19 cellular contexts compared by ENCODE assay signal in genomic region chr5:137466888-137467287, GRCh38. TPM values are rescaled to one million over a fixed set of nuclear protein-coding genes. Genes with fewer than 3 reads are reported as not detected.
DNase-seq lines count a peak whose midpoint lies in the region; ATAC-seq and TF ChIP-seq lines count a peak whose summit lies in the region.
"Had no signal": no experiment of that assay in that cellular context is flagged by ENCODE, and none has a peak within 500 bp of the region (broad histone marks: within the 10 kb centered on the region; RNA-seq: fewer than 3 reads in every experiment).

No MANE protein-coding gene starts in this region.

- no peak overlapping the region for H4K91ac ChIP-seq in neuronal stem cell (ENCODE audit: low read depth, low read length, poor library complexity)

- intact Hi-C loops in Right ventricle myocardium inferior (cut with DNase I): no loop called here
- intact Hi-C loops in heart right ventricle (cut with DNase I): no loop called here
- intact Hi-C loops in aorta (cut with DNase I): no loop called here

- H3K27me3 ChIP-seq in heart right ventricle (peaks cover 0 to 5% (median 0%) of the 10 kb centered on the region in 7 donors), neuronal stem cell (ENCODE audit: control insufficient read depth in 3 of 3, insufficient read depth in 3 of 3, low read depth in 1 of 3, low read length in 3 of 3) (no peaks in the 10 kb centered on the region), aorta (ENCODE audit: control insufficient read depth in 1 of 2, insufficient read depth in 2 of 2, low read length in 1 of 2) (no peaks in the 10 kb centered on the region)
- H3K27me3 ChIP-seq: body of pancreas, esophagus squamous epithelium had no signal

- no peak overlapping the region for H3K23ac ChIP-seq in neuronal stem cell (ENCODE audit: low read depth, low read length, poor library complexity)

- H3K27ac ChIP-seq in heart right ventricle: no peak overlapping the region
- H3K27ac ChIP-seq in neuronal stem cell (replicated peaks; ENCODE audit: low read length): no peak overlapping the region
- no peak overlapping the region for H3K27ac ChIP-seq in aorta (ENCODE audit: low read depth in 1 of 2, low read length in 2 of 2)
- H3K27ac ChIP-seq: body of pancreas, esophagus squamous epithelium, lower lobe of right lung, SK-N-MC had no signal

- H4K8ac ChIP-seq in neuronal stem cell (ENCODE audit: low read depth, low read length): no peak overlapping the region

- peak overlapping the region; percentile 39 for H3K18ac ChIP-seq in neuronal stem cell (ENCODE audit: low read length)

- H3K36me3 ChIP-seq in heart right ventricle: no peaks in the 10 kb centered on the region
- H3K36me3 ChIP-seq in neuronal stem cell (replicated peaks in 1 of 2; ENCODE audit: control insufficient read depth in 2 of 2, insufficient read depth in 2 of 2, low read length in 2 of 2): no peaks in the 10 kb centered on the region
- H3K36me3 ChIP-seq in aorta (ENCODE audit: control insufficient read depth in 1 of 2, insufficient read depth in 2 of 2, low read length in 1 of 2): no peaks in the 10 kb centered on the region
- H3K36me3 ChIP-seq: esophagus squamous epithelium, lower lobe of right lung had no signal

- H3K14ac ChIP-seq in neuronal stem cell (ENCODE audit: low read length): no peak overlapping the region

- H2BK120ac ChIP-seq in neuronal stem cell (ENCODE audit: low read depth, low read length): no peak overlapping the region

- H2BK5ac ChIP-seq in neuronal stem cell (ENCODE audit: low read length): no peak overlapping the region

- H3K4me3 ChIP-seq in heart right ventricle: no peak overlapping the region
- H3K4me3 ChIP-seq in neuronal stem cell (ENCODE audit: low read length in 2 of 2): no peak overlapping the region
- no peak overlapping the region for H3K4me3 ChIP-seq in aorta (ENCODE audit: low read length in 2 of 2)
- H3K4me3 ChIP-seq: body of pancreas, esophagus squamous epithelium, GM12878, lower lobe of right lung, SK-N-MC had no signal

- H3K4me2 ChIP-seq in neuronal stem cell (ENCODE audit: insufficient read depth, low read length, poor library complexity, severe bottlenecking): no peak overlapping the region

- ATAC-seq in Right ventricle myocardium inferior (peak; percentile 56), heart right ventricle (no peak), aorta (ENCODE audit: low FRiP score) (peak; percentile 80)
- ATAC-seq: body of pancreas, GM12878 had no signal

- TF ChIP-seq CTCF in heart right ventricle (IDR thresholded peaks at IDR 0.05): no peak

- no peak overlapping the region for H3K4ac ChIP-seq in neuronal stem cell (ENCODE audit: low read length)

- no peak for DNase-seq in Right ventricle myocardium inferior (ENCODE audit: missing footprints)
- DNase-seq in heart right ventricle: no peak
- peak; percentile 58 for DNase-seq in cerebellum (ENCODE audit: low spot score)
- DNase-seq in neuronal stem cell (ENCODE audit: low spot score): no peak
- peak; percentile 69 to 77 for DNase-seq in aorta
- no peak for DNase-seq in SHP77 treated with DMSO at 0.1 percent for 48 hours (lab: John Stamatoyannopoulos, UW)
- DNase-seq in activated T-cell treated with anti-CD3 and anti-CD28 coated beads, Interleukin-2, amount 50 U/mL, for 48 hours: no peak
- no peak for DNase-seq in 8988T
- DNase-seq: activated CD4-positive, alpha-beta T cell treated with anti-CD3 and anti-CD28 coated beads, Interleukin-2, amount 50 U/mL, for 4 hours; esophagus squamous epithelium; lower lobe of right lung; NCI-H2029; retina; stimulated activated CD4-positive, alpha-beta T cell treated with anti-CD3 and anti-CD28 coated beads, Interleukin-1b, Interleukin-23, amount 100 ng/mL, for 48 hours had no signal

- 50 to 60% methylated on average over 3 of the region's 3 CpGs for WGBS in heart right ventricle, 2 donors
- WGBS in neuronal stem cell (ENCODE audit: extremely low coverage in 2 of 2, insufficient read length in 2 of 2, insufficient replicate concordance in 1 of 2), 2 donors: no CpG with 5 or more reads among the region's 3 CpGs
- 0 to 4% methylated on average over 3 of the region's 3 CpGs for WGBS in aorta, 2 donors

- H2AFZ ChIP-seq in neuronal stem cell (ENCODE audit: low read length): no peak overlapping the region

- no peak overlapping the region for H2AK5ac ChIP-seq in neuronal stem cell (ENCODE audit: low read depth, low read length)

- H3K4me1 ChIP-seq in heart right ventricle (peaks cover 0 to 7% (median 0%) of the 10 kb centered on the region in 9 donors), neuronal stem cell (ENCODE audit: control insufficient read depth in 2 of 2, insufficient read depth in 1 of 2, low read depth in 1 of 2, low read length in 2 of 2) (peaks cover 5 to 9% of the 10 kb centered on the region in 2 donors), aorta (ENCODE audit: control insufficient read depth in 1 of 2, insufficient read depth in 2 of 2, low read length in 2 of 2) (no peaks in the 10 kb centered on the region)
- H3K4me1 ChIP-seq: body of pancreas, esophagus squamous epithelium, lower lobe of right lung had no signal

- no peaks in the 10 kb centered on the region for H3K79me1 ChIP-seq in neuronal stem cell (ENCODE audit: low read depth, low read length)

- no peak overlapping the region for H2BK12ac ChIP-seq in neuronal stem cell (ENCODE audit: low read length)

- no peaks in the 10 kb centered on the region for H3K9me3 ChIP-seq in heart right ventricle
- H3K9me3 ChIP-seq in neuronal stem cell (replicated peaks in 1 of 2; ENCODE audit: control insufficient read depth in 2 of 2, insufficient read depth in 1 of 2, low read depth in 1 of 2, low read length in 2 of 2): no peaks in the 10 kb centered on the region
- no peaks in the 10 kb centered on the region for H3K9me3 ChIP-seq in aorta (ENCODE audit: control insufficient read depth, low read length)
- H3K9me3 ChIP-seq: body of pancreas, esophagus squamous epithelium, lower lobe of right lung had no signal

- no peak overlapping the region for H2BK15ac ChIP-seq in neuronal stem cell (ENCODE audit: low read length)

- H3K9ac ChIP-seq in neuronal stem cell (ENCODE audit: low read depth, low read length, poor library complexity): no peak overlapping the region

RNA-seq across cellular contexts. Expression of gene SPOCK1, which starts 32.2 kb away (rescaled TPM):
- total RNA-seq in Right ventricle myocardium inferior: 35.5 TPM
- total RNA-seq in heart right ventricle: 10 to 100 TPM; 21.6 to 70.3 (median 35.3) TPM
- polyA plus RNA-seq in heart right ventricle: 10 to 100 TPM; 13.7 to 23.6 TPM
- 40.5 TPM for total RNA-seq in cerebellum
- 17.7 TPM for polyA plus RNA-seq in neuronal stem cell (2013, experiment 1 of 2)
- 17.8 TPM for polyA plus RNA-seq in neuronal stem cell (2013, experiment 2 of 2)
- 10 to 100 TPM; 48.5 to 67.8 TPM for total RNA-seq in aorta
- 1 to 10 TPM; 4.5 to 5.4 TPM for polyA plus RNA-seq in aorta
- total RNA-seq: activated T-helper 1 cell treated with anti-CD3 and anti-CD28 coated beads, Interleukin-12 subunit alpha, Interleukin-12 subunit beta, Interleukin-2, Interleukin-4 antibody, amounts not matched to agents 30 ng/mL and 10 ng/mL and 1 ng/mL, durations not matched to agents 14 hours and 24 hours and 36 hours; natural killer cell treated with Interleukin-12 subunit alpha and Interleukin-12 subunit beta and Interleukin-15 and Interleukin-18, amount 100 ng/mL, for 72 hours had no signal

Comparison
In these comparisons a context has a peak if more than half of its experiments do, and no peak if none do; other contexts are left out.
1. ATAC-seq: peak in Right ventricle myocardium inferior (single experiment) and aorta (single experiment); none in heart right ventricle (0 of 8).
2. DNase-seq: peak in cerebellum (single experiment) and aorta (2 of 2); none in Right ventricle myocardium inferior (single experiment), heart right ventricle (0 of 2), neuronal stem cell (single experiment), SHP77 treated with DMSO at 0.1 percent for 48 hours (single experiment), activated T-cell treated with anti-CD3 and anti-CD28 coated beads, Interleukin-2, amount 50 U/mL, for 48 hours (0 of 2) and 8988T (single experiment).